8 cellular contexts compared by ENCODE assay signal in the genomic region with DNA sequence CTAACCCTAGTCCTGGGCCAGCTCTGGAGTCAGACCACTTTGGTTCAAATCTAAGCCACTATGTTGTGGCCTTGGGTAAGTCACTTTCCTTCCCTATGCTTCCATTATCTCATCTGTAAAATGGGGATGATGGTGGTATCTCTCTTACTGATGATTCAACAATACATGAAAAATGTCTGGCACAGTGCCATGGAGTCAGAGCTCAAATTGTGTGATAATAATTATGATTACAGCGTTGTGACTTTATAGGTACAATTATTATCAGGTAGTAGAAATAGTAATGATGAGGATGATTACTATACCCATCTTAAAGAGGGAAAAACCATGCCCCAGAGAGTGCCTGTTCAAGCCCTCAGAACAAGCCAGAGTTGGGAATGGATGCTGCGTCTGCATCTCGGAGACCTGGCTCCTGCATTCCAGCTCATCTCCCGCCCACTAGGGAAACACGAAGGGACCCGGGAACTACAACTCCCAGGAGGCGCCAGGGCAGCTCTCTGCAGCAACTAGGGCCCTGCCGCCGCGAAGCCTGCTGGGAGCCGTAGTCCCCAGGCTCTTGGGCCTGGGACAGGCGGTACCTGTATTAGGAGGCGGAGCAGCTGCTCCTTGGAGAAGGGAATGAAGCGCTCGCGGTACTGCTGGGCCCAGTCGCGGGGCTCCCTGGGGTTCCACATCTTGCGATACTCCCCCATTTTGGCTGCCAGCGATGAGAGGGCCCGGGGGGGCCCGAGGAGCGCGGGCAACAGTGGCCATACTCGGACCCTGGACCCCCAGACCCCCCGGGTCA. TPM values are rescaled to one million over a fixed set of nuclear protein-coding genes. Genes with fewer than 3 reads are reported as not detected.
DNase-seq lines count a peak whose midpoint lies in the region; ATAC-seq, FAIRE-seq and TF ChIP-seq lines count a peak whose summit lies in the region.

No MANE protein-coding gene starts in this region.

- H3K27me3 ChIP-seq in astrocyte (ENCODE audit: insufficient read depth, low read length) = no peaks in the 10 kb centered on the region
- H3K27me3 ChIP-seq in right cardiac atrium (ENCODE audit: control insufficient read depth, insufficient read depth) = no peaks in the 10 kb centered on the region
- H3K27me3 ChIP-seq in psoas muscle (ENCODE audit: insufficient read depth in 3 of 3, low read length in 2 of 3) = no peaks in the 10 kb centered on the region

- H3K9ac ChIP-seq in astrocyte (ENCODE audit: low read length) = peak overlapping the region; percentile 89

- H2AFZ ChIP-seq in astrocyte (ENCODE audit: low read depth, low read length) = peak overlapping the region; percentile 85

- H3K27ac ChIP-seq in astrocyte (ENCODE audit: low read depth, low read length) (peak overlapping the region; percentile 74), right cardiac atrium (ENCODE audit: low read length) (peak overlapping the region; percentile 92), psoas muscle (peak overlapping the region; percentile 92)

- H3K4me3 ChIP-seq in astrocyte (ENCODE audit: insufficient read depth, low read depth, low read length) (peak overlapping the region; percentile 78), right cardiac atrium (ENCODE audit: low read length) (peak overlapping the region; percentile 65), psoas muscle (peak overlapping the region; percentile 80)

- no peaks in the 10 kb centered on the region for H3K79me2 ChIP-seq in astrocyte (ENCODE audit: insufficient read depth, low read length)

- no peak for TF ChIP-seq CTCF in GM13976 (IDR thresholded peaks at IDR 0.05; ENCODE audit: borderline replicate concordance, control extremely low read depth, extremely low read depth, insufficient read depth, missing control alignments)
- TF ChIP-seq CTCF in astrocyte (IDR thresholded peaks at IDR 0.05; ENCODE audit: insufficient read depth, low read depth, low read length) = no peak
- TF ChIP-seq CTCF in psoas muscle (IDR thresholded peaks at IDR 0.05) = no peak

- FAIRE-seq in astrocyte (lab: Jason Lieb, UNC) = no peak
- FAIRE-seq in urothelium cell line (lab: Jason Lieb, UNC) = no peak

- peak overlapping the region; percentile 84 for H3K27ac Mint-ChIP-seq in astrocyte (ENCODE audit: unreplicated experiment)

- WGBS in right cardiac atrium = 4% methylated on average over 26 of the region's 26 CpGs
- 3 to 4% (median 3%) methylated on average over 26 of the region's 26 CpGs for WGBS in psoas muscle, 3 donors

- DNase-seq in GM13976 (ENCODE audit: low spot score) (peak; percentile 92), NCI-H187 treated with DMSO at 0.1 percent for 48 hours (lab: John Stamatoyannopoulos, UW) (peak; percentile 87), T-helper 9 cell (peak; percentile 88), astrocyte (ENCODE audit: low read depth) (peak; percentile 89), right cardiac atrium (peak; percentile 96 to 99 (median 98)), psoas muscle (peak; percentile 95 to 97), urothelium cell line (ENCODE audit: low spot score) (peak; percentile 92)

- H3K27me3 Mint-ChIP-seq in astrocyte (ENCODE audit: low read depth, unreplicated experiment) = no peaks in the 10 kb centered on the region

- H3K4me3 Mint-ChIP-seq in astrocyte (ENCODE audit: unreplicated experiment) = peak overlapping the region; percentile 84

- H3K36me3 Mint-ChIP-seq in astrocyte (ENCODE audit: low read depth, unreplicated experiment) = peaks cover 2% of the 10 kb centered on the region

- H3K9me3 ChIP-seq in astrocyte (ENCODE audit: insufficient read depth, low read depth, low read length) (no peaks in the 10 kb centered on the region), right cardiac atrium (ENCODE audit: control insufficient read depth, low read length) (no peaks in the 10 kb centered on the region), psoas muscle (no peaks in the 10 kb centered on the region)

- peaks cover 5% of the 10 kb centered on the region for H3K9me3 Mint-ChIP-seq in astrocyte (ENCODE audit: unreplicated experiment)

- H4K20me1 ChIP-seq in astrocyte (ENCODE audit: insufficient read depth, low read length) = no peaks in the 10 kb centered on the region

- no peaks in the 10 kb centered on the region for H3K4me1 Mint-ChIP-seq in astrocyte (ENCODE audit: low read depth, unreplicated experiment)

- in situ Hi-C loops in GM13976 (cut with MboI; ENCODE audit: low sequenced_read_pairs, unreplicated experiment) = no loop called here

- H3K4me1 ChIP-seq in astrocyte (ENCODE audit: insufficient read depth, low read length) (peaks cover 6% of the 10 kb centered on the region), right cardiac atrium (ENCODE audit: control insufficient read depth, insufficient read depth, low read length) (no peaks in the 10 kb centered on the region), psoas muscle (peaks cover 4% of the 10 kb centered on the region)

- intact Hi-C loops in right cardiac atrium (cut with DNase I) (no loop called here), psoas muscle (cut with DNase I) (no loop called here)

- H3K4me2 ChIP-seq in astrocyte (ENCODE audit: low read length) = peak overlapping the region; percentile 98

- ATAC-seq in HG02938 (IDR thresholded peaks at IDR 0.05; ENCODE audit: unreplicated experiment) = peak; percentile 32
- peak; percentile 94 for ATAC-seq in right cardiac atrium
- ATAC-seq in psoas muscle = peak; percentile 87 to 92 (median 90)

- no peaks in the 10 kb centered on the region for H3K36me3 ChIP-seq in astrocyte (ENCODE audit: insufficient read depth, low read length)
- H3K36me3 ChIP-seq in psoas muscle (ENCODE audit: insufficient read depth in 1 of 2, low read depth in 1 of 2) = peaks cover 0 to 17% of the 10 kb centered on the region in 2 donors

RNA-seq across cellular contexts. Expression of a gene that starts 0.8 kb away (rescaled TPM):
- total RNA-seq in astrocyte = 8.7 and 10.5 TPM in 2 replicates
- total RNA-seq in right cardiac atrium = 10 to 100 TPM; 35.0 to 56.7 (median 47.5) TPM
- 35.0 TPM for polyA plus RNA-seq in right cardiac atrium
- total RNA-seq in psoas muscle = 10 to 100 TPM; 52.0 to 65.1 (median 57.7) TPM
- polyA plus RNA-seq in psoas muscle = 10 to 100 TPM; 17.1 to 41.9 (median 41.5) TPM

RNA-seq across cellular contexts. Expression of a gene that starts 1.3 kb away (rescaled TPM):
- total RNA-seq in astrocyte (not detected in 2 replicates), right cardiac atrium (not detected), psoas muscle (not detected)
- polyA plus RNA-seq in right cardiac atrium (not detected), psoas muscle (under 1 TPM in 1 of 3 donors, not detected in 2; 0.04 TPM)

RNA-seq across cellular contexts. Expression of a gene that starts 28.4 kb away (rescaled TPM):
- 370 and 396 TPM in 2 replicates for total RNA-seq in astrocyte
- 100 to 1,000 TPM in 1 of 4 donors, 10 to 100 TPM in 3; 82.3 to 101 (median 90.1) TPM for total RNA-seq in right cardiac atrium
- polyA plus RNA-seq in right cardiac atrium = 82.4 TPM
- total RNA-seq in psoas muscle = 10 to 100 TPM; 56.5 to 71.0 (median 62.9) TPM
- polyA plus RNA-seq in psoas muscle = 10 to 100 TPM; 37.0 to 48.7 (median 40.0) TPM

RNA-seq across cellular contexts. Expression of a gene that starts 30.6 kb away (rescaled TPM):
- total RNA-seq in astrocyte (6.2 and 9.3 TPM in 2 replicates), right cardiac atrium (under 1 TPM; 0.31 to 0.45 (median 0.41) TPM), psoas muscle (under 1 TPM; 0.04 to 0.21 (median 0.06) TPM)
- polyA plus RNA-seq in right cardiac atrium (0.18 TPM), psoas muscle (under 1 TPM; 0.03 to 0.07 (median 0.04) TPM)

RNA-seq across cellular contexts. Expression of a gene that starts 37.6 kb away (rescaled TPM):
- total RNA-seq in astrocyte = 199 and 217 TPM in 2 replicates
- 100 to 1,000 TPM in 1 of 4 donors, 10 to 100 TPM in 3; 58.0 to 114 (median 80.0) TPM for total RNA-seq in right cardiac atrium
- polyA plus RNA-seq in right cardiac atrium = 66.7 TPM
- total RNA-seq in psoas muscle = 10 to 100 TPM in 3 of 4 donors, 1 to 10 TPM in 1; 8.9 to 15.2 (median 14.1) TPM
- 10 to 100 TPM in 2 of 3 donors, 1 to 10 TPM in 1; 8.9 to 13.7 (median 13.6) TPM for polyA plus RNA-seq in psoas muscle

Comparison
In these comparisons a context has a peak if more than half of its experiments do, and no peak if none do; other contexts are left out.
1. Peak in every context shown above with its lines: DNase-seq, ATAC-seq, H3K4me3 ChIP-seq and H3K27ac ChIP-seq.
2. ATAC-seq: peak in every context shown above with its lines; median percentile 94 in right cardiac atrium; 90 in psoas muscle; 32 in HG02938.